ENCODE assay signal across 1 cellular context in the genomic region with DNA sequence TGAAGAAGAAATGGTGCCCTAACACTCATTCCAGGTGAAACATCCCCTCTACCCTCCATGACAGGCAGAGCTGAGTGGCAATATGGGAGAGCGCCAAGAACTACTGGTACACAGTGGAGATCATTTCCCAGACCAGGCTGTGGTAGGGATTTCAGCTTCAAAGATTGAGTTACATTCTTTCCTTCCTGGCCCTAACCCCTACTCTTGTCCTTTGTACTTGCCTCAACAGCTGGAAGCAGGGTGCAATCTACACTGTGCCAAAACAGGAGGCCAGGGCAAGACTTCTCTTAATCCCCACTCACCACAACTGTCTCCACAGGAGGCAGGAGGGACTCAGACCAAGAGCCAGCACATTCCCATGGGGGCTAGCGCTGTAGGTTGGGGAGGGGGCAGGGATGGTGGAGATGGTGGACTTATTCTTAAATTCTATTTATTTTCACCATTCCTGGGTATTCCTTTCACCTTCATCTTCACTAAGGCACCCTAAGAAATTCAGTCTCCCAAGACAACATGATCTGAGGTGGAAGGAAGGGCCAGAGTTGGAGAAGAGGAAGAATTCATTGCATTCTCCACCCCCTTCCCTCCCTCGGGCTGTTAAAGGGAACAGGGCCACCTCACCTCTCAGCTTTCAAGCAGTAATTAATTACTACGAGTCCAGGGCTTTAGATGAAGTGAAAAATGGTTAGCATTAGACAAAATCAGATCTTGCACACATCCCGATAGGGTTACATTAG.
TF ChIP-seq lines count a peak whose summit lies in the region.

No MANE protein-coding gene starts in this region.

TF ChIP-seq in HepG2, 621 proteins besides CTCF, POLR2A, EP300 and RAD21 (continued from another document):
- TF ChIP-seq ARHGAP35 (CRISPR knock-in tag; IDR thresholded peaks at IDR 0.05; ENCODE audit: borderline replicate concordance) (no peak), THAP9 (CRISPR knock-in tag; IDR thresholded peaks at IDR 0.05; ENCODE audit: borderline replicate concordance) (no peak), SP4 (CRISPR knock-in tag; IDR thresholded peaks at IDR 0.05) (no peak), ZKSCAN5 (CRISPR knock-in tag; IDR thresholded peaks at IDR 0.05) (no peak), ZNF549 (CRISPR knock-in tag; IDR thresholded peaks at IDR 0.05) (no peak)
- TF ChIP-seq, protein P1, sequence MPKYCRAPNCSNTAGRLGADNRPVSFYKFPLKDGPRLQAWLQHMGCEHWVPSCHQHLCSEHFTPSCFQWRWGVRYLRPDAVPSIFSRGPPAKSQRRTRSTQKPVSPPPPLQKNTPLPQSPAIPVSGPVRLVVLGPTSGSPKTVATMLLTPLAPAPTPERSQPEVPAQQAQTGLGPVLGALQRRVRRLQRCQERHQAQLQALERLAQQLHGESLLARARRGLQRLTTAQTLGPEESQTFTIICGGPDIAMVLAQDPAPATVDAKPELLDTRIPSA (CRISPR knock-in tag; IDR thresholded peaks at IDR 0.05; ENCODE audit: borderline replicate concordance): no peak
- TF ChIP-seq, protein P2, sequence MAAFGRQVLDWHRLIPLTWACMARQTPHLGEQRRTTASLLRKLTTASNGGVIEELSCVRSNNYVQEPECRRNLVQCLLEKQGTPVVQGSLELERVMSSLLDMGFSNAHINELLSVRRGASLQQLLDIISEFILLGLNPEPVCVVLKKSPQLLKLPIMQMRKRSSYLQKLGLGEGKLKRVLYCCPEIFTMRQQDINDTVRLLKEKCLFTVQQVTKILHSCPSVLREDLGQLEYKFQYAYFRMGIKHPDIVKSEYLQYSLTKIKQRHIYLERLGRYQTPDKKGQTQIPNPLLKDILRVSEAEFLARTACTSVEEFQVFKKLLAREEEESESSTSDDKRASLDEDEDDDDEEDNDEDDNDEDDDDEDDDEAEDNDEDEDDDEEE (CRISPR knock-in tag; IDR thresholded peaks at IDR 0.05): no peak
